3 cellular contexts compared by ENCODE assay signal in genomic region chr20:60762386-60762785, GRCh38.
"Had no signal": no experiment of that assay in that cellular context is flagged by ENCODE, and none has a peak within 500 bp of the region (broad histone marks: within the 10 kb centered on the region; RNA-seq: fewer than 3 reads in every experiment).

No MANE protein-coding gene starts in this region.

- H3K4me3 ChIP-seq: GM12878 had no signal

- ATAC-seq: GM12878 had no signal

- DNase-seq: GDM1, GF-D8 had no signal
